31 cellular contexts compared by ENCODE assay signal in the genomic region with DNA sequence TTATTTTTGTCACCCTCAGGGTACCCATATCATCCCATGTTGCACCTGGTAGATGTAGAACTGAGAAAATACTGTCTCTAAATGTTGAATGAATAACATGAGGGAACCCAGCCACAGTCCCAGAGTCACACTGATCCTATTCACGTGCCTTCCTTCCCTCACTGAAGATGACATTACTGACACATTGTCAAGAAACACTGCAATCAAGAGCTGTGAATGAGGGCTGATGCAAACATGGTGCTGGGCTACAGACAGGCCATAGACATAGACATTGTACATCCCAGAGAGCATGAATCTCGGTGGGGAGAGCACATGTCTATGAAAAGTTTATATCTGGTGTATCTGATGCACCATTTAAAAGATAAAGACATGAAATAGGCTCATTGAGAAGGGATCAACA. TPM values are rescaled to one million over a fixed set of nuclear protein-coding genes. Genes with fewer than 3 reads are reported as not detected.
"Had no signal": no experiment of that assay in that cellular context is flagged by ENCODE, and none has a peak within 500 bp of the region (broad histone marks: within the 10 kb centered on the region; RNA-seq: fewer than 3 reads in every experiment).

No MANE protein-coding gene starts in this region.

- DNase-seq: naive thymus-derived CD8-positive, alpha-beta T cell; nephron progenitor cell; occipital lobe; ovary; posterior cingulate gyrus; psoas muscle; right cardiac atrium; right lobe of liver; sigmoid colon; small intestine; stimulated activated CD4-positive, alpha-beta T cell treated with anti-CD3 and anti-CD28 coated beads, Interleukin-15, amount 100 ng/mL, for 24 hours; stimulated activated CD4-positive, alpha-beta T cell treated with anti-CD3 and anti-CD28 coated beads, Interleukin-2, amount 100 ng/mL, for 24 hours; stimulated activated CD4-positive, alpha-beta T cell treated with anti-CD3 and anti-CD28 coated beads, Interleukin-2, amount 100 ng/mL, for 48 hours; stimulated activated CD4-positive, alpha-beta T cell treated with anti-CD3 and anti-CD28 coated beads, Interleukin-4, amount 100 ng/mL, for 24 hours; stimulated activated CD8-positive, alpha-beta memory T cell treated with anti-CD3 and anti-CD28 coated beads, Interleukin-4, amount 100 ng/mL, for 48 hours; stimulated activated naive CD4-positive, alpha-beta T cell; stimulated activated naive CD8-positive, alpha-beta T cell treated with anti-CD3 and anti-CD28 coated beads, Interleukin-15, amount 100 ng/mL, for 72 hours; stimulated activated naive CD8-positive, alpha-beta T cell treated with anti-CD3 and anti-CD28 coated beads, Interleukin-15, Interleukin-2, amounts not matched to agents 100 U/mL and 50 U/mL, for 24 hours; testis; tibial artery; transverse colon; upper lobe of left lung had no signal

- H3K4me3 ChIP-seq: neural progenitor cell, ovary, psoas muscle, right lobe of liver, sigmoid colon, suprapubic skin, testis, tibial artery, transverse colon, upper lobe of left lung, vagina had no signal

- H3K27me3 ChIP-seq: neural progenitor cell, ovary, right lobe of liver, sigmoid colon, suprapubic skin, testis, tibial artery, transverse colon, upper lobe of left lung, vagina had no signal

- H3K36me3 ChIP-seq: neural progenitor cell, ovary, right lobe of liver, sigmoid colon, suprapubic skin, tibial artery, transverse colon, upper lobe of left lung, vagina had no signal

- H3K27ac Mint-ChIP-seq: naive thymus-derived CD8-positive, alpha-beta T cell; natural killer cell treated with Interleukin-12 subunit alpha and Interleukin-12 subunit beta and Interleukin-15 and Interleukin-18, amount 100 ng/mL, for 72 hours; nephron progenitor cell; progenitor cell of endocrine pancreas; stimulated activated memory B cell treated with anti-CD40 and anti-IgM and Interleukin-4, amounts not matched to agents 10 μg/mL and 1 μg/mL and 100 μg/mL, for 72 hours; stimulated activated naive CD8-positive, alpha-beta T cell treated with anti-CD3 and anti-CD28 coated beads, Interleukin-15, amount 100 ng/mL, for 72 hours had no signal

- H3K9me3 ChIP-seq: ovary, psoas muscle, right lobe of liver, sigmoid colon, suprapubic skin, testis, tibial artery, transverse colon, upper lobe of left lung, vagina had no signal

- H3K27ac ChIP-seq: neural progenitor cell, ovary, parathyroid adenoma, psoas muscle, right lobe of liver, sigmoid colon, suprapubic skin, testis, tibial artery, transverse colon, upper lobe of left lung, vagina had no signal

- H3K9ac ChIP-seq: neural progenitor cell, parathyroid adenoma had no signal

- H3K4me1 ChIP-seq: psoas muscle, right lobe of liver, testis, transverse colon had no signal

- ATAC-seq: naive thymus-derived CD8-positive, alpha-beta T cell; natural killer cell treated with Interleukin-12 subunit alpha and Interleukin-12 subunit beta and Interleukin-15 and Interleukin-18, amount 100 ng/mL, for 72 hours; psoas muscle; right lobe of liver; stimulated activated memory B cell treated with anti-CD40 and anti-IgM and Interleukin-4, amounts not matched to agents 10 μg/mL and 1 μg/mL and 100 μg/mL, for 72 hours; stimulated activated naive CD8-positive, alpha-beta T cell treated with anti-CD3 and anti-CD28 coated beads, Interleukin-15, amount 100 ng/mL, for 72 hours; stimulated activated naive CD8-positive, alpha-beta T cell treated with anti-CD3 and anti-CD28 coated beads, Interleukin-15, Interleukin-2, amounts not matched to agents 100 U/mL and 50 U/mL, for 24 hours had no signal

- H3K27me3 Mint-ChIP-seq: progenitor cell of endocrine pancreas had no signal

- H3K79me2 ChIP-seq: parathyroid adenoma had no signal

- H3K4me3 Mint-ChIP-seq: naive thymus-derived CD8-positive, alpha-beta T cell; natural killer cell treated with Interleukin-12 subunit alpha and Interleukin-12 subunit beta and Interleukin-15 and Interleukin-18, amount 100 ng/mL, for 72 hours; nephron progenitor cell; stimulated activated memory B cell treated with anti-CD40 and anti-IgM and Interleukin-4, amounts not matched to agents 10 μg/mL and 1 μg/mL and 100 μg/mL, for 72 hours; stimulated activated naive CD8-positive, alpha-beta T cell treated with anti-CD3 and anti-CD28 coated beads, Interleukin-15, amount 100 ng/mL, for 72 hours had no signal

- H3K4me1 Mint-ChIP-seq: stimulated activated memory B cell treated with anti-CD40 and anti-IgM and Interleukin-4, amounts not matched to agents 10 μg/mL and 1 μg/mL and 100 μg/mL, for 72 hours; stimulated activated naive CD8-positive, alpha-beta T cell treated with anti-CD3 and anti-CD28 coated beads, Interleukin-15, amount 100 ng/mL, for 72 hours had no signal

- H2AFZ ChIP-seq: parathyroid adenoma had no signal

- H3K9me3 Mint-ChIP-seq: naive thymus-derived CD8-positive, alpha-beta T cell; natural killer cell treated with Interleukin-12 subunit alpha and Interleukin-12 subunit beta and Interleukin-15 and Interleukin-18, amount 100 ng/mL, for 72 hours; nephron progenitor cell; neural progenitor cell; stimulated activated memory B cell treated with anti-CD40 and anti-IgM and Interleukin-4, amounts not matched to agents 10 μg/mL and 1 μg/mL and 100 μg/mL, for 72 hours; stimulated activated naive CD8-positive, alpha-beta T cell treated with anti-CD3 and anti-CD28 coated beads, Interleukin-15, amount 100 ng/mL, for 72 hours had no signal

- H3K36me3 Mint-ChIP-seq: naive thymus-derived CD8-positive, alpha-beta T cell; natural killer cell treated with Interleukin-12 subunit alpha and Interleukin-12 subunit beta and Interleukin-15 and Interleukin-18, amount 100 ng/mL, for 72 hours; neural progenitor cell; stimulated activated memory B cell treated with anti-CD40 and anti-IgM and Interleukin-4, amounts not matched to agents 10 μg/mL and 1 μg/mL and 100 μg/mL, for 72 hours had no signal

RNA-seq across cellular contexts. Expression of a gene that starts 9.8 kb away (rescaled TPM):
- total RNA-seq: naive thymus-derived CD8-positive, alpha-beta T cell; natural killer cell treated with Interleukin-12 subunit alpha and Interleukin-12 subunit beta and Interleukin-15 and Interleukin-18, amount 100 ng/mL, for 72 hours; psoas muscle; renal cortical epithelial cell; skeletal muscle tissue; vagina had no signal

RNA-seq across cellular contexts. Expression of a gene that starts 30.4 kb away (rescaled TPM):
- total RNA-seq: naive thymus-derived CD8-positive, alpha-beta T cell; natural killer cell treated with Interleukin-12 subunit alpha and Interleukin-12 subunit beta and Interleukin-15 and Interleukin-18, amount 100 ng/mL, for 72 hours; occipital lobe; progenitor cell of endocrine pancreas; renal cortical epithelial cell had no signal
- polyA plus RNA-seq: naive thymus-derived CD8-positive, alpha-beta T cell had no signal
